ENCODE assay signal across 15 cellular contexts in genomic region chr2:240463274-240463865, GRCh38. TPM values are rescaled to one million over a fixed set of nuclear protein-coding genes. Genes with fewer than 3 reads are reported as not detected.
DNase-seq lines count a peak whose midpoint lies in the region; ATAC-seq and TF ChIP-seq lines count a peak whose summit lies in the region.
"Had no signal": no experiment of that assay in that cellular context is flagged by ENCODE, and none has a peak within 500 bp of the region (broad histone marks: within the 10 kb centered on the region; RNA-seq: fewer than 3 reads in every experiment).

No MANE protein-coding gene starts in this region.

- no peaks in the 10 kb centered on the region for H3K4me1 ChIP-seq in lower lobe of right lung

- intact Hi-C loops in left cardiac atrium (cut with DNase I), result no loop called here
- intact Hi-C loops in posterior vena cava (cut with DNase I), result no loop called here
- intact Hi-C loops in lower lobe of right lung (cut with DNase I), result no loop called here

- CTCF ChIA-PET in RWPE1 (lab: Yijun Ruan, JAX), result no interaction called here

- ATAC-seq in left cardiac atrium (no peak), GM21515 (IDR thresholded peaks at IDR 0.05; ENCODE audit: unreplicated experiment) (no peak), GM18517 (IDR thresholded peaks at IDR 0.05; ENCODE audit: unreplicated experiment) (no peak), lower lobe of right lung (no peak)
- ATAC-seq: GM12878 had no signal

- H3K4me3 ChIP-seq in lower lobe of right lung, result no peak overlapping the region
- H3K4me3 ChIP-seq: GM12878 had no signal

- DNase-seq in 8988T (peak; percentile 17), RWPE1 (ENCODE audit: low spot score) (no peak), left cardiac atrium (peak; percentile 11), posterior vena cava (ENCODE audit: low spot score) (peak; percentile 72), hypothalamus (lab: John Stamatoyannopoulos, UW) (no peak), lower lobe of right lung (no peak)
- DNase-seq: activated CD4-positive, alpha-beta T cell treated with anti-CD3 and anti-CD28 coated beads, Interleukin-2, amount 10 ng/mL, durations not matched to agents 7 days and 5 days; DMS79; immature natural killer cell; Kasumi-1; naive B cell; NCI-H2081 treated with DMSO at 0.1 percent for 48 hours had no signal

- POLR2A ChIA-PET in RWPE1 (lab: Yijun Ruan, JAX; ENCODE audit: low non-redundant PET), result no interaction called here

- H3K27me3 ChIP-seq in lower lobe of right lung (ENCODE audit: low read depth), result no peaks in the 10 kb centered on the region

- TF ChIP-seq CTCF in RWPE1 (conservative IDR thresholded peaks at IDR 0.05; ENCODE audit: low read depth) (no peak), lower lobe of right lung (IDR thresholded peaks at IDR 0.05) (no peak)

- no peaks in the 10 kb centered on the region for H3K36me3 ChIP-seq in lower lobe of right lung

- H3K27ac ChIP-seq in RWPE1 (peak overlapping the region; percentile 36; the same call in 1 of the 2 replicates), lower lobe of right lung (no peak overlapping the region)

- H3K9me3 ChIP-seq in lower lobe of right lung, result no peaks in the 10 kb centered on the region

RNA-seq across cellular contexts. Expression of gene GPC1, which starts 27.9 kb away (rescaled TPM):
- total RNA-seq in left cardiac atrium, result 10 to 100 TPM; 74.6 to 78.4 TPM
- total RNA-seq in posterior vena cava, result 10 to 100 TPM; 69.5 to 83.1 TPM
- total RNA-seq in lower lobe of right lung, result 14.7 TPM

Comparison
In these comparisons a context has a peak if more than half of its experiments do, and no peak if none do; other contexts are left out.
1. DNase-seq: peak in 8988T (single experiment), left cardiac atrium (single experiment) and posterior vena cava (single experiment); none in RWPE1 (single experiment), hypothalamus (0 of 51) and lower lobe of right lung (single experiment).